Comparison of ENCODE assay signal across 11 cellular contexts in genomic region chr3:94064243-94064642, GRCh38. TPM values are rescaled to one million over a fixed set of nuclear protein-coding genes. Genes with fewer than 3 reads are reported as not detected.
DNase-seq lines count a peak whose midpoint lies in the region; TF ChIP-seq lines count a peak whose summit lies in the region.
"Had no signal": no experiment of that assay in that cellular context is flagged by ENCODE, and none has a peak within 500 bp of the region (broad histone marks: within the 10 kb centered on the region; RNA-seq: fewer than 3 reads in every experiment).

No MANE protein-coding gene starts in this region.

- 95% methylated on average over 4 of the region's 4 CpGs for WGBS in smooth muscle cell (ENCODE audit: low lambda C conversion rate)
- WGBS in lower leg skin, 2 donors, result 71 to 72% methylated on average over 4 of the region's 4 CpGs

- no peak overlapping the region for H2AFZ ChIP-seq in smooth muscle cell (ENCODE audit: low read depth)

- POLR2A ChIA-PET in HEK293T (lab: Yijun Ruan, JAX), result interaction anchor here (1.8 to 2.2 kb wide), 2 partner anchors 75 to 76 kb away, joined by 4 to 8 read pairs; no protein-coding TSS in a partner anchor

- no peaks in the 10 kb centered on the region for H4K20me1 ChIP-seq in smooth muscle cell (ENCODE audit: low read depth)

- TF ChIP-seq CTCF in epithelial cell of esophagus (IDR thresholded peaks at IDR 0.05; ENCODE audit: insufficient read depth, low read depth, low read length, missing control alignments) (no peak), smooth muscle cell (IDR thresholded peaks at IDR 0.05; ENCODE audit: borderline replicate concordance, insufficient read depth, poor library complexity, severe bottlenecking) (no peak), lower leg skin (IDR thresholded peaks at IDR 0.05) (no peak)

- H3K9ac ChIP-seq in smooth muscle cell (ENCODE audit: low read depth), result peak overlapping the region; percentile 99

- DNase-seq in T-helper 2 cell treated with Interferon-gamma antibody and Interleukin-4, amounts not matched to agents 5 μg/mL and 100 μg/mL, for 36 hours (ENCODE audit: low spot score), result no peak
- DNase-seq in T-helper 2 cell, result no peak
- peak; percentile 50 for DNase-seq in OCI-M1 (lab: John Stamatoyannopoulos, UW)
- DNase-seq in epithelial cell of esophagus (ENCODE audit: low read depth), result no peak
- no peak for DNase-seq in smooth muscle cell (lab: John Stamatoyannopoulos, UW; ENCODE audit: unreplicated experiment)
- no peak for DNase-seq in lower leg skin (ENCODE audit: low spot score in 2 of 2)
- DNase-seq in HEK293T (ENCODE audit: extremely low spot score), result no peak
- no peak for DNase-seq in DMS79 treated with DMSO at 0.1 percent for 48 hours (lab: John Stamatoyannopoulos, UW)
- DNase-seq: central memory CD4-positive, alpha-beta T cell; NCI-H1694 treated with DMSO at 0.1 percent for 48 hours had no signal

- H3K9me3 Mint-ChIP-seq in T-helper 2 cell treated with Interferon-gamma antibody and Interleukin-4, amounts not matched to agents 5 μg/mL and 100 μg/mL, for 36 hours, result peaks cover 9% of the 10 kb centered on the region

- H3K36me3 Mint-ChIP-seq in T-helper 2 cell treated with Interferon-gamma antibody and Interleukin-4, amounts not matched to agents 5 μg/mL and 100 μg/mL, for 36 hours (ENCODE audit: low read depth), result peaks cover 57% of the 10 kb centered on the region

- H3K36me3 ChIP-seq in smooth muscle cell (ENCODE audit: low read depth), result no peaks in the 10 kb centered on the region

- no peak overlapping the region for H3K27ac ChIP-seq in smooth muscle cell (ENCODE audit: low read depth)

- peak overlapping the region; percentile 99 for H3K27ac Mint-ChIP-seq in T-helper 2 cell treated with Interferon-gamma antibody and Interleukin-4, amounts not matched to agents 5 μg/mL and 100 μg/mL, for 36 hours

- peak overlapping the region; percentile 92 for H3K4me2 ChIP-seq in smooth muscle cell

- CTCF ChIA-PET in HEK293T (lab: Yijun Ruan, JAX), result no interaction called here

- no peaks in the 10 kb centered on the region for H3F3A ChIP-seq in smooth muscle cell (ENCODE audit: low read depth)

- H3K9me3 ChIP-seq in smooth muscle cell (replicated peaks; ENCODE audit: low read depth), result no peaks in the 10 kb centered on the region

- H3K4me1 Mint-ChIP-seq in T-helper 2 cell treated with Interferon-gamma antibody and Interleukin-4, amounts not matched to agents 5 μg/mL and 100 μg/mL, for 36 hours (ENCODE audit: low read depth), result peaks cover 39% of the 10 kb centered on the region

- H3K27me3 ChIP-seq in smooth muscle cell (ENCODE audit: low read depth), result no peaks in the 10 kb centered on the region

- H3K4me3 ChIP-seq in epithelial cell of esophagus (ENCODE audit: low read length) (peak overlapping the region; percentile 67), smooth muscle cell (no peak overlapping the region), lower leg skin (ENCODE audit: low read depth, poor library complexity, severe bottlenecking) (no peak overlapping the region)

- H3K4me3 Mint-ChIP-seq in T-helper 2 cell treated with Interferon-gamma antibody and Interleukin-4, amounts not matched to agents 5 μg/mL and 100 μg/mL, for 36 hours, result peak overlapping the region; percentile 98

- TF ChIP-seq POLR2A in lower leg skin (IDR thresholded peaks at IDR 0.05), result no peak

- intact Hi-C loops in lower leg skin (cut with DNase I; ENCODE audit: low total_unique reads), result no loop called here

- H3K27me3 Mint-ChIP-seq in T-helper 2 cell treated with Interferon-gamma antibody and Interleukin-4, amounts not matched to agents 5 μg/mL and 100 μg/mL, for 36 hours (ENCODE audit: low read depth), result no peaks in the 10 kb centered on the region

- peaks cover 15% of the 10 kb centered on the region for H3K4me1 ChIP-seq in smooth muscle cell (ENCODE audit: low read depth)

- peaks cover 11% of the 10 kb centered on the region for H3K79me2 ChIP-seq in smooth muscle cell (ENCODE audit: low read depth)

TF ChIP-seq in HEK293T, 16 proteins besides CTCF, POLR2A, EP300 and RAD21:
- TF ChIP-seq FOXA1 (IDR thresholded peaks at IDR 0.05) (no peak), ZNF384 (IDR thresholded peaks at IDR 0.05) (no peak), ARNT (IDR thresholded peaks at IDR 0.05) (no peak)
- TF ChIP-seq, protein P1, sequence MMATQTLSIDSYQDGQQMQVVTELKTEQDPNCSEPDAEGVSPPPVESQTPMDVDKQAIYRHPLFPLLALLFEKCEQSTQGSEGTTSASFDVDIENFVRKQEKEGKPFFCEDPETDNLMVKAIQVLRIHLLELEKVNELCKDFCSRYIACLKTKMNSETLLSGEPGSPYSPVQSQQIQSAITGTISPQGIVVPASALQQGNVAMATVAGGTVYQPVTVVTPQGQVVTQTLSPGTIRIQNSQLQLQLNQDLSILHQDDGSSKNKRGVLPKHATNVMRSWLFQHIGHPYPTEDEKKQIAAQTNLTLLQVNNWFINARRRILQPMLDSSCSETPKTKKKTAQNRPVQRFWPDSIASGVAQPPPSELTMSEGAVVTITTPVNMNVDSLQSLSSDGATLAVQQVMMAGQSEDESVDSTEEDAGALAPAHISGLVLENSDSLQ (IDR thresholded peaks at IDR 0.05), result no peak

RNA-seq across cellular contexts. Expression of gene NSUN3, which starts 1.4 kb away (rescaled TPM):
- 8.3 TPM in 2 replicates for total RNA-seq in smooth muscle cell
- polyA plus RNA-seq in smooth muscle cell, result 5.3 and 7.3 TPM in 2 replicates
- total RNA-seq in lower leg skin, result 10 to 100 TPM in 1 of 4 donors, 1 to 10 TPM in 3; 5.1 to 14.1 (median 8.6) TPM

RNA-seq across cellular contexts. Expression of gene DHFR2, which starts 1.5 kb away (rescaled TPM):
- total RNA-seq in smooth muscle cell (2.8 and 14.5 TPM in 2 replicates), lower leg skin (1 to 10 TPM; 2.0 to 7.7 (median 5.3) TPM)
- 1.7 and 3.0 TPM in 2 replicates for polyA plus RNA-seq in smooth muscle cell

RNA-seq across cellular contexts. Expression of gene STX19, which starts 35.8 kb away (rescaled TPM):
- total RNA-seq in smooth muscle cell (0.94 TPM in 1 of 2 replicates, not detected in the other), lower leg skin (1 to 10 TPM; 1.3 to 6.8 (median 5.3) TPM)
- 0.23 TPM in 1 of 2 replicates, not detected in the other for polyA plus RNA-seq in smooth muscle cell
- total RNA-seq: T-helper 2 cell treated with Interferon-gamma antibody and Interleukin-4, amounts not matched to agents 100 ng/mL and 5 ng/mL, for 36 hours had no signal
